ENCODE assay signal across 9 cellular contexts in the genomic region with DNA sequence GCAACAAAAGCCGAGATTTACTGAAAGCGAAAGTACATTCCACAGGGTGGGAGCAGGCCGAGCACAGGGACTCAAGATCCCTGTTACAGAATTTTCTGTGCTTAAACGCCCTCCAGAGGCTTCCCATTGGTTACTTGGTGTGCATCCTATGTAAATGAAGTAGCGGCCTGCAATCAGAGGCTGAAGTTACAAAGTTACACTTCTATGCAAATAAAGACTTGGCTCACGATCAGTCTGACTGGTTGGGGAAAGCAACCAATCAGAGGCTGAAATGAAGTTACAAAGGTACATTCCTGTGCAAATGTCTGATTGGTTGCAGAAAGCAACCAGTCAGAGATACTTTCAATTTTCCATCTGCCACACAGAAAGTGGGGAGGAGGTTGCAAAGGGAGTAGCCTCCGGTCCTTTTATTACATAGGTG. TPM values are rescaled to one million over a fixed set of nuclear protein-coding genes. Genes with fewer than 3 reads are reported as not detected.
DNase-seq lines count a peak whose midpoint lies in the region; ATAC-seq, FAIRE-seq and TF ChIP-seq lines count a peak whose summit lies in the region.
"Had no signal": no experiment of that assay in that cellular context is flagged by ENCODE, and none has a peak within 500 bp of the region (broad histone marks: within the 10 kb centered on the region; RNA-seq: fewer than 3 reads in every experiment).

No MANE protein-coding gene starts in this region.

- H3K4me3 ChIP-seq in A549 (peak overlapping the region; percentile 33), WI38 (ENCODE audit: low read depth, low read length) (peak overlapping the region; percentile 60), ovary (peak overlapping the region; percentile 46)

- H3K27ac ChIP-seq in A549, result peak overlapping the region; percentile 30 to 50; a peak in 5 of 6 replicates
- H3K27ac ChIP-seq in ovary, result peak overlapping the region; percentile 54

- TF ChIP-seq EP300 in A549 (IDR thresholded peaks at IDR 0.05), result no peak
- no peak for TF ChIP-seq EP300 in ovary (IDR thresholded peaks at IDR 0.05)

- H3K36me3 Mint-ChIP-seq in activated T-cell treated with anti-CD3 and anti-CD28 coated beads, Interleukin-2, amount 50 U/mL, for 4 hours (ENCODE audit: insufficient read depth), result no peaks in the 10 kb centered on the region
- H3K36me3 Mint-ChIP-seq: activated naive CD8-positive, alpha-beta T cell treated with anti-CD3 and anti-CD28 coated beads, Interleukin-2, amount 10 ng/mL, durations not matched to agents 7 days and 5 days had no signal

- 17% methylated on average over 7 of the region's 7 CpGs for WGBS in A549 (ENCODE audit: missing lambda C conversion rate)
- 1 to 3% (median 3%) methylated on average over 7 of the region's 7 CpGs for WGBS in ovary, 3 donors

- H3K27me3 Mint-ChIP-seq in activated T-cell treated with anti-CD3 and anti-CD28 coated beads, Interleukin-2, amount 50 U/mL, for 4 hours (ENCODE audit: low read depth), result no peaks in the 10 kb centered on the region
- H3K27me3 Mint-ChIP-seq: activated naive CD8-positive, alpha-beta T cell treated with anti-CD3 and anti-CD28 coated beads, Interleukin-2, amount 10 ng/mL, durations not matched to agents 7 days and 5 days had no signal

- DNase-seq in A549 (ENCODE audit: low read depth in 1 of 2, low spot score in 1 of 2) (peak; percentile 66 to 88), HPDE6-E6E7 (ENCODE audit: extremely low spot score) (peak; percentile 15), glomerular visceral epithelial cell (ENCODE audit: extremely low spot score) (peak; percentile 90), ovary (peak; percentile 44 to 68 (median 48))
- no peak for DNase-seq in activated T-cell treated with anti-CD3 and anti-CD28 coated beads, Interleukin-2, amount 50 U/mL, for 4 hours
- DNase-seq: activated naive CD8-positive, alpha-beta T cell treated with anti-CD3 and anti-CD28 coated beads, Interleukin-2, amount 10 ng/mL, durations not matched to agents 7 days and 5 days had no signal

- CTCF ChIA-PET in A549 (lab: Yijun Ruan, JAX), result interaction anchor here (1.3 kb wide), 1 partner anchor 126 kb away, joined by 3 read pairs; no protein-coding TSS in a partner anchor

- 0 out of 5 replicates have a peak, but pooled peaks of 1 of the 2 experiments have one; percentile 16 for TF ChIP-seq RAD21 in A549 (conservative IDR thresholded peaks at IDR 0.05 in 1 of 2, IDR thresholded peaks at IDR 0.05 in 1 of 2)

- peak; percentile 71 to 77 for ATAC-seq in A549
- ATAC-seq in GM19035 (IDR thresholded peaks at IDR 0.05; ENCODE audit: unreplicated experiment), result no peak
- ATAC-seq in activated T-cell treated with anti-CD3 and anti-CD28 coated beads, Interleukin-2, amount 50 U/mL, for 4 hours, result no peak
- no peak for ATAC-seq in GM19023 (IDR thresholded peaks at IDR 0.05; ENCODE audit: unreplicated experiment)

- H3K9me3 ChIP-seq in A549 (no peaks in the 10 kb centered on the region), ovary (no peaks in the 10 kb centered on the region)

- H3K4me2 ChIP-seq in A549, result peak overlapping the region; percentile 68

- H3K9me3 Mint-ChIP-seq in activated T-cell treated with anti-CD3 and anti-CD28 coated beads, Interleukin-2, amount 50 U/mL, for 4 hours, result no peaks in the 10 kb centered on the region
- H3K9me3 Mint-ChIP-seq: activated naive CD8-positive, alpha-beta T cell treated with anti-CD3 and anti-CD28 coated beads, Interleukin-2, amount 10 ng/mL, durations not matched to agents 7 days and 5 days had no signal

- POLR2A ChIA-PET in A549 (lab: Yijun Ruan, JAX), result no interaction called here

- peaks cover 10% of the 10 kb centered on the region; the same call in 1 of the 3 replicates for H3K4me1 ChIP-seq in A549
- peaks cover 7% of the 10 kb centered on the region for H3K4me1 ChIP-seq in ovary (ENCODE audit: insufficient read depth)

- no peak for TF ChIP-seq CTCF in A549 (IDR thresholded peaks at IDR 0.05)
- no peak for TF ChIP-seq CTCF in WI38 (IDR thresholded peaks at IDR 0.05; ENCODE audit: low read depth, low read length)
- TF ChIP-seq CTCF in ovary (IDR thresholded peaks at IDR 0.05), result no peak

- FAIRE-seq in A549 (lab: Jason Lieb, UNC), result no peak

- intact Hi-C loops in ovary (cut with DNase I), result loop anchor here in 1 of 4 donors (10.0 kb wide), 1 partner anchor 290 kb away; the partner anchor contains the start of gene FAM171A1

- H3K27me3 ChIP-seq in ovary, result no peaks in the 10 kb centered on the region

- no peak overlapping the region for H3K4me3 Mint-ChIP-seq in activated T-cell treated with anti-CD3 and anti-CD28 coated beads, Interleukin-2, amount 50 U/mL, for 4 hours
- H3K4me3 Mint-ChIP-seq: activated naive CD8-positive, alpha-beta T cell treated with anti-CD3 and anti-CD28 coated beads, Interleukin-2, amount 10 ng/mL, durations not matched to agents 7 days and 5 days had no signal

- H3K4me1 Mint-ChIP-seq in activated T-cell treated with anti-CD3 and anti-CD28 coated beads, Interleukin-2, amount 50 U/mL, for 4 hours (ENCODE audit: low read depth), result peaks cover 4% of the 10 kb centered on the region
- H3K4me1 Mint-ChIP-seq: activated naive CD8-positive, alpha-beta T cell treated with anti-CD3 and anti-CD28 coated beads, Interleukin-2, amount 10 ng/mL, durations not matched to agents 7 days and 5 days had no signal

- TF ChIP-seq POLR2A in A549 (IDR thresholded peaks at IDR 0.05; ENCODE audit: low read length), result no peak
- TF ChIP-seq POLR2A in ovary (IDR thresholded peaks at IDR 0.05), result no peak

- H3K36me3 ChIP-seq in ovary, result no peaks in the 10 kb centered on the region

TF ChIP-seq in A549, 52 proteins besides CTCF, POLR2A, EP300 and RAD21:
- TF ChIP-seq HOXB5 (CRISPR knock-in tag; IDR thresholded peaks at IDR 0.05), result 0 out of 2 replicates have a peak, but pooled peaks have one; percentile 66
- TF ChIP-seq RARB (CRISPR knock-in tag; IDR thresholded peaks at IDR 0.05), result no peak
- 0 out of 2 replicates have a peak, but pooled peaks have one; percentile 30 for TF ChIP-seq FOXS1 (CRISPR knock-in tag; IDR thresholded peaks at IDR 0.05)

RNA-seq across cellular contexts. Expression of gene ACBD7, which starts 4.1 kb away (rescaled TPM):
- 0.90 and 0.98 TPM in 2 replicates for polyA plus RNA-seq in A549 (2011; rRNA removed)
- polyA plus RNA-seq in A549 (2012; cell fraction: cytosol; rRNA removed), result 0.21 and 0.36 TPM in 2 replicates
- 0.11 and 0.16 TPM in 2 replicates for polyA plus RNA-seq in A549 (2012; cell fraction: nucleus; rRNA removed)
- 1.2 to 1.6 TPM (median 1.5 TPM) in 3 replicates for polyA plus RNA-seq in A549 (2017; fragmentation: RNase III; extraction: RNeasy Plus Mini Kit Qiagen cat#74134 plus additional on column Dnase treatment)
- 0.78 TPM in 1 of 2 replicates, not detected in the other for polyA minus RNA-seq in A549 (2011; rRNA and poly(A)+ RNA removed)
- 1 to 10 TPM in 1 of 7 donors, under 1 TPM in 5, not detected in 1; 0.17 to 1.7 (median 0.48) TPM for total RNA-seq in ovary
- polyA plus RNA-seq in ovary, result under 1 TPM; 0.08 to 0.55 TPM
- total RNA-seq in activated T-cell treated with anti-CD3 and anti-CD28 coated beads, Interleukin-2, amount 50 U/mL, for 4 hours, result under 1 TPM; 0.23 to 0.79 (median 0.52) TPM

RNA-seq across cellular contexts. Expression of gene RPP38, which starts 12.6 kb away (rescaled TPM):
- polyA plus RNA-seq in A549 (2011; rRNA removed) (43.4 and 47.5 TPM in 2 replicates), A549 (2017; fragmentation: RNase III; extraction: RNeasy Plus Mini Kit Qiagen cat#74134 plus additional on column Dnase treatment) (23.9 to 26.9 TPM (median 25.5 TPM) in 3 replicates), ovary (10 to 100 TPM; 16.5 to 20.7 TPM)
- polyA plus RNA-seq in A549 (2012; cell fraction: cytosol; rRNA removed), result 29.8 and 30.6 TPM in 2 replicates
- 14.0 and 14.1 TPM in 2 replicates for polyA plus RNA-seq in A549 (2012; cell fraction: nucleus; rRNA removed)
- 25.6 and 27.2 TPM in 2 replicates for polyA minus RNA-seq in A549 (2011; rRNA and poly(A)+ RNA removed)
- 10 to 100 TPM in 5 of 7 donors, 1 to 10 TPM in 2; 9.1 to 19.2 (median 11.9) TPM for total RNA-seq in ovary
- total RNA-seq in activated T-cell treated with anti-CD3 and anti-CD28 coated beads, Interleukin-2, amount 50 U/mL, for 4 hours, result 10 to 100 TPM; 24.4 to 27.2 (median 25.8) TPM

RNA-seq across cellular contexts. Expression of gene OLAH, which starts 40.8 kb away (rescaled TPM):
- polyA plus RNA-seq in A549 (2011; rRNA removed), result 0.34 and 0.53 TPM in 2 replicates
- not detected in 2 replicates for polyA plus RNA-seq in A549 (2012; cell fraction: cytosol; rRNA removed)
- polyA plus RNA-seq in A549 (2012; cell fraction: nucleus; rRNA removed), result not detected in 2 replicates
- polyA plus RNA-seq in A549 (2017; fragmentation: RNase III; extraction: RNeasy Plus Mini Kit Qiagen cat#74134 plus additional on column Dnase treatment), result not detected in 3 replicates
- not detected in 2 replicates for polyA minus RNA-seq in A549 (2011; rRNA and poly(A)+ RNA removed)
- under 1 TPM in 1 of 7 donors, not detected in 6; 0.48 TPM for total RNA-seq in ovary
- under 1 TPM; 0.23 to 0.40 TPM for polyA plus RNA-seq in ovary
- total RNA-seq in activated T-cell treated with anti-CD3 and anti-CD28 coated beads, Interleukin-2, amount 50 U/mL, for 4 hours, result not detected

Comparison
In these comparisons a context has a peak if more than half of its experiments do, and no peak if none do; other contexts are left out.
1. ATAC-seq: peak in A549 (2 of 2); none in GM19035 (single experiment), activated T-cell treated with anti-CD3 and anti-CD28 coated beads, Interleukin-2, amount 50 U/mL, for 4 hours (0 of 2) and GM19023 (single experiment).
2. Peak in every context shown above with its lines, with median percentiles within 50 percentile points of each other: H3K4me3 ChIP-seq.